ENCODE assay signal across 8 cellular contexts in the genomic region with DNA sequence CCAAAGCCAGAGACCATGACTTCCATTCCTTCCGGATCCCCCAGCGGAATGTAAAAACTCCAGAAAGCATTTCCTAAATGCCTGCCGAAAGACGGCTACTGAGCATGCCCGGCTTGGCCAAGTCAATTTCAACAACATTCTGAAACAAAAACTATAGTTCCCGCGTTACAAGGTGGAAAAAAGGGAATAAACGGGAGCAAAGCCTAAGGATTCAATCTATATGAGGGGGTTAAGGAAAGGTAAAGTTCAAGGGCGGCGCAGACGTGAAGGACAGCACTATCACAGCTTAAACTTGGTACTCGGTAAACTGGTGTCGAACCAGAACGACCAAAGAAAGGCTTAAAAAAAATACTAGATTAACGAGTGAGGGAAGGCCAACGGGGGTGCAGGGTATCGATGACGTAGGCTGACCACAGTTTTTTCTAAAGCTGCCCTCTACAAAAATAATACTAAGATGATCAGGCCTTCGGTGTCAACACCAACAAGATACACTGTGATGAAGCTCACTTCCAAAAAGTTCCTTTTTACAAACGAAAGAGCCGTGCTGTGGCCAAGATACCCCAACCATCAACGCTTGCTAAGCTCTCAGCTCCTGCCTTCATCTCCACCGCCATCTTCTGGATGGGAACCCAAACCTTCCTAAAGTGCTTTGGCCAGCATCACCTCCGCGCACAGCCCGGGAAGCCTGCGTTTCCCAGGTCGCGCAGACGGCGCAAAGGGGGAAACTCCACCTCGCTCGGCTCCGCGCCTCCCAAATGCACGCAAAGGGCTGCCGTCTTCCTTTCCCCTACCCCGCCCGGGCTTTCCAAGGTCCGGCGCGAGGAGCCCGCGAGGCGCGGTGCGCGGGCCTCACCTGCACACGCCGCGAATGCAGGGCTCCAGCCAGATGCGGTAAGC. TPM values are rescaled to one million over a fixed set of nuclear protein-coding genes. Genes with fewer than 3 reads are reported as not detected.
DNase-seq lines count a peak whose midpoint lies in the region; ATAC-seq and TF ChIP-seq lines count a peak whose summit lies in the region.

No MANE protein-coding gene starts in this region.

- peaks cover 18% of the 10 kb centered on the region; the same call in 1 of the 2 replicates for H3F3A ChIP-seq in PC-9 (ENCODE audit: insufficient read depth, low read depth)

- intact Hi-C loops in PC-9 (cut with micrococcal nuclease; ENCODE audit: unreplicated experiment) (loop anchor here (2.0 to 10.0 kb wide), 4 partner anchors 17 to 180 kb away; a partner anchor contains a TSS), thyroid gland (cut with DNase I) (loop anchor here (10.0 kb wide), 1 partner anchor 117 kb away; a partner anchor contains a TSS)

- peak overlapping the region; percentile 88 for H3K4me2 ChIP-seq in PC-9

- peak overlapping the region; percentile 92 for H2AFZ ChIP-seq in PC-9
- peak overlapping the region; percentile 69 for H2AFZ ChIP-seq in neuron (ENCODE audit: low read depth, low read length)

- POLR2A ChIA-PET in PC-9 (lab: Charles Lee; ENCODE audit: unreplicated experiment), result interaction anchor here (0.6 to 0.7 kb wide), 2 partner anchors 28 to 53 kb away, joined by 3 to 6 read pairs; no protein-coding TSS in a partner anchor

- BruUV-seq in PC-9 (replicated peaks; lab: Mats Ljungman, UMichigan), result no TSS peak

- H3K9me3 ChIP-seq in PC-9 (ENCODE audit: insufficient read depth, low read depth), result no peaks in the 10 kb centered on the region
- H3K9me3 ChIP-seq in gastroesophageal sphincter, result no peaks in the 10 kb centered on the region
- H3K9me3 ChIP-seq in neuron (ENCODE audit: low read length), result peaks cover 1% of the 10 kb centered on the region
- H3K9me3 ChIP-seq in thyroid gland, result no peaks in the 10 kb centered on the region

- H3K4me3 ChIP-seq in PC-9 (peak overlapping the region; percentile 96), gastroesophageal sphincter (peak overlapping the region; percentile 81 to 100), neuron (ENCODE audit: low read length) (peak overlapping the region; percentile 68), thyroid gland (replicated peaks in 1 of 3) (peak overlapping the region; percentile 53 to 97 (median 55))

- 1% methylated on average over 19 to 22 of the region's 52 CpGs for WGBS in gastroesophageal sphincter (ENCODE audit: low coverage in 1 of 2), 2 donors
- WGBS in thyroid gland, 2 donors, result 0% methylated on average over 31 to 36 of the region's 52 CpGs

- TF ChIP-seq POLR2A in gastroesophageal sphincter (IDR thresholded peaks at IDR 0.05), result no peak
- no peak for TF ChIP-seq POLR2A in thyroid gland (IDR thresholded peaks at IDR 0.05)

- no peaks in the 10 kb centered on the region for H3K36me3 ChIP-seq in PC-9 (ENCODE audit: low read depth)
- no peaks in the 10 kb centered on the region for H3K36me3 ChIP-seq in gastroesophageal sphincter
- H3K36me3 ChIP-seq in neuron (ENCODE audit: insufficient read depth, low read length), result no peaks in the 10 kb centered on the region
- H3K36me3 ChIP-seq in thyroid gland, result no peaks in the 10 kb centered on the region

- H4K20me1 ChIP-seq in PC-9 (ENCODE audit: insufficient read depth), result peaks cover 6% of the 10 kb centered on the region; the same call in 1 of the 2 replicates

- H3K4me1 ChIP-seq in PC-9 (replicated peaks; ENCODE audit: insufficient read depth) (peaks cover 8% of the 10 kb centered on the region), gastroesophageal sphincter (peaks cover 0 to 39% (median 5%) of the 10 kb centered on the region in 3 donors), neuron (ENCODE audit: insufficient read depth, low read length) (peaks cover 4% of the 10 kb centered on the region), thyroid gland (peaks cover 0 to 18% of the 10 kb centered on the region in 2 donors)

- H3K9me2 ChIP-seq in PC-9 (ENCODE audit: insufficient read depth), result no peaks in the 10 kb centered on the region

- peak; percentile 49 for DNase-seq in CMK (ENCODE audit: low read depth)
- peak in 1 of 2 experiments; percentile 37 for DNase-seq in PC-9
- peak; percentile 16 for DNase-seq in activated gamma-delta T cell treated with anti-CD3 and anti-CD28 coated beads, Interleukin-2, amount 50 U/mL, for 16 hours (ENCODE audit: low read depth)
- DNase-seq in thyroid gland, result peak; percentile 67 to 68

- H3K79me2 ChIP-seq in PC-9 (ENCODE audit: low read depth), result peaks cover 52% of the 10 kb centered on the region

- CTCF ChIA-PET in PC-9 (lab: Charles Lee), result interaction anchor here (0.6 kb wide), 2 partner anchors 267 to 512 kb away, joined by 3 read pairs; no protein-coding TSS in a partner anchor

- TF ChIP-seq CTCF in PC-9 (conservative IDR thresholded peaks at IDR 0.05) (no peak), gastroesophageal sphincter (IDR thresholded peaks at IDR 0.05) (peak in 2 of 4 experiments; percentile 2 to 39), thyroid gland (IDR thresholded peaks at IDR 0.05) (peak in 3 of 6 experiments; percentile 34 to 49 (median 36))

- peak; percentile 26 for ATAC-seq in GM19438 (IDR thresholded peaks at IDR 0.05; ENCODE audit: low read depth, unreplicated experiment)
- ATAC-seq in HG03571 (IDR thresholded peaks at IDR 0.05; ENCODE audit: unreplicated experiment), result peak; percentile 20
- ATAC-seq in gastroesophageal sphincter, result peak; percentile 0

- H3K27ac ChIP-seq in PC-9 (peak overlapping the region; percentile 99), gastroesophageal sphincter (peak overlapping the region; percentile 95 to 100 (median 97)), thyroid gland (peak overlapping the region; percentile 99 to 100 (median 100))

- H3K27me3 ChIP-seq in PC-9 (ENCODE audit: insufficient read depth, low read depth) (no peaks in the 10 kb centered on the region), gastroesophageal sphincter (no peaks in the 10 kb centered on the region), neuron (ENCODE audit: insufficient read depth, low read length) (no peaks in the 10 kb centered on the region), thyroid gland (no peaks in the 10 kb centered on the region)

- no peak for TF ChIP-seq EP300 in gastroesophageal sphincter (IDR thresholded peaks at IDR 0.05)

RNA-seq across cellular contexts. Expression of a gene that starts 0.7 kb away (rescaled TPM):
- total RNA-seq in PC-9 (2021) (63.1 and 63.5 TPM in 2 replicates), gastroesophageal sphincter (10 to 100 TPM; 39.2 to 83.1 (median 51.5) TPM), thyroid gland (100 to 1,000 TPM in 1 of 4 donors, 10 to 100 TPM in 3; 77.4 to 113 (median 88.5) TPM)

RNA-seq across cellular contexts. Expression of a gene that starts 29.8 kb away (rescaled TPM):
- total RNA-seq in PC-9 (2021) (not detected in 2 replicates), gastroesophageal sphincter (under 1 TPM in 1 of 4 donors, not detected in 3; 0.08 TPM), thyroid gland (under 1 TPM in 1 of 4 donors, not detected in 3; 0.22 TPM)
